ENCODE assay signal across 1 cellular context in the genomic region with DNA sequence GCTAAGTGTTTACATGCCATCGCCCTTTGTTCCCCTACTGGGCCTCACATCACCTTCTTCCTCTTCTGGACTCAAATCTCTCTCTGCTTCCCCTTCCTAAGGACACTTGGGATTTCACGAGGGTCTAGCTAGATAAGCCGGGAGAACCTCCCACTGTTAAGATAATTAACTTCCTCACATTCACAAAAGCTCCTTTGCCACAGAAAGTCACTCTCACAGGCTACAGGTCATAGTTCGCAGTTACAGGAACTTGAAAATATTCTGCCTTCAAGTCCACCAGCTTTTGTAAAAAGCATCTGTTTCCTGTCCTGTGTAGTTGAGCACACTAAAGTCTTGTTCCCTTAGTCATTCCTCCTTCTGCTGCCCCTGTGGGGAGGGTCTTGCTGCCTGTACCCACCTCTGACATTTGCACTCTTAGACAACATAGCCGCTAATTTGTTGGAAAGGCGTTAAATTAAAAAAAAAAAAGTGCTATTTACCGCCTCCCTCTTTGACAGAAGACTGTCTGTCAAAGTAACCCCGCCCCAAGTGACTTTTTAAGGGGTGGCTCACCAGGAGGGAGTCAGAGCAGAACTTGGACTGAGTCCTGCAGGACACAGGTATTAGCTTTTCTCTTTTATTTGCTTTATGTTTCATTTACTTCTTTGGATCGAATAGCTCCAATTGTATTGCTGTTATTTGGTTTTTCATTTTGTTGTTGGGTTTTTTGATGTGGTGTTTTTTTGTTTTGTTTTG.
TF ChIP-seq lines count a peak whose summit lies in the region.

No MANE protein-coding gene starts in this region.

TF ChIP-seq in GM23338, 12 proteins besides CTCF, POLR2A, EP300 and RAD21 (continued from another document):
- TF ChIP-seq, protein P1, sequence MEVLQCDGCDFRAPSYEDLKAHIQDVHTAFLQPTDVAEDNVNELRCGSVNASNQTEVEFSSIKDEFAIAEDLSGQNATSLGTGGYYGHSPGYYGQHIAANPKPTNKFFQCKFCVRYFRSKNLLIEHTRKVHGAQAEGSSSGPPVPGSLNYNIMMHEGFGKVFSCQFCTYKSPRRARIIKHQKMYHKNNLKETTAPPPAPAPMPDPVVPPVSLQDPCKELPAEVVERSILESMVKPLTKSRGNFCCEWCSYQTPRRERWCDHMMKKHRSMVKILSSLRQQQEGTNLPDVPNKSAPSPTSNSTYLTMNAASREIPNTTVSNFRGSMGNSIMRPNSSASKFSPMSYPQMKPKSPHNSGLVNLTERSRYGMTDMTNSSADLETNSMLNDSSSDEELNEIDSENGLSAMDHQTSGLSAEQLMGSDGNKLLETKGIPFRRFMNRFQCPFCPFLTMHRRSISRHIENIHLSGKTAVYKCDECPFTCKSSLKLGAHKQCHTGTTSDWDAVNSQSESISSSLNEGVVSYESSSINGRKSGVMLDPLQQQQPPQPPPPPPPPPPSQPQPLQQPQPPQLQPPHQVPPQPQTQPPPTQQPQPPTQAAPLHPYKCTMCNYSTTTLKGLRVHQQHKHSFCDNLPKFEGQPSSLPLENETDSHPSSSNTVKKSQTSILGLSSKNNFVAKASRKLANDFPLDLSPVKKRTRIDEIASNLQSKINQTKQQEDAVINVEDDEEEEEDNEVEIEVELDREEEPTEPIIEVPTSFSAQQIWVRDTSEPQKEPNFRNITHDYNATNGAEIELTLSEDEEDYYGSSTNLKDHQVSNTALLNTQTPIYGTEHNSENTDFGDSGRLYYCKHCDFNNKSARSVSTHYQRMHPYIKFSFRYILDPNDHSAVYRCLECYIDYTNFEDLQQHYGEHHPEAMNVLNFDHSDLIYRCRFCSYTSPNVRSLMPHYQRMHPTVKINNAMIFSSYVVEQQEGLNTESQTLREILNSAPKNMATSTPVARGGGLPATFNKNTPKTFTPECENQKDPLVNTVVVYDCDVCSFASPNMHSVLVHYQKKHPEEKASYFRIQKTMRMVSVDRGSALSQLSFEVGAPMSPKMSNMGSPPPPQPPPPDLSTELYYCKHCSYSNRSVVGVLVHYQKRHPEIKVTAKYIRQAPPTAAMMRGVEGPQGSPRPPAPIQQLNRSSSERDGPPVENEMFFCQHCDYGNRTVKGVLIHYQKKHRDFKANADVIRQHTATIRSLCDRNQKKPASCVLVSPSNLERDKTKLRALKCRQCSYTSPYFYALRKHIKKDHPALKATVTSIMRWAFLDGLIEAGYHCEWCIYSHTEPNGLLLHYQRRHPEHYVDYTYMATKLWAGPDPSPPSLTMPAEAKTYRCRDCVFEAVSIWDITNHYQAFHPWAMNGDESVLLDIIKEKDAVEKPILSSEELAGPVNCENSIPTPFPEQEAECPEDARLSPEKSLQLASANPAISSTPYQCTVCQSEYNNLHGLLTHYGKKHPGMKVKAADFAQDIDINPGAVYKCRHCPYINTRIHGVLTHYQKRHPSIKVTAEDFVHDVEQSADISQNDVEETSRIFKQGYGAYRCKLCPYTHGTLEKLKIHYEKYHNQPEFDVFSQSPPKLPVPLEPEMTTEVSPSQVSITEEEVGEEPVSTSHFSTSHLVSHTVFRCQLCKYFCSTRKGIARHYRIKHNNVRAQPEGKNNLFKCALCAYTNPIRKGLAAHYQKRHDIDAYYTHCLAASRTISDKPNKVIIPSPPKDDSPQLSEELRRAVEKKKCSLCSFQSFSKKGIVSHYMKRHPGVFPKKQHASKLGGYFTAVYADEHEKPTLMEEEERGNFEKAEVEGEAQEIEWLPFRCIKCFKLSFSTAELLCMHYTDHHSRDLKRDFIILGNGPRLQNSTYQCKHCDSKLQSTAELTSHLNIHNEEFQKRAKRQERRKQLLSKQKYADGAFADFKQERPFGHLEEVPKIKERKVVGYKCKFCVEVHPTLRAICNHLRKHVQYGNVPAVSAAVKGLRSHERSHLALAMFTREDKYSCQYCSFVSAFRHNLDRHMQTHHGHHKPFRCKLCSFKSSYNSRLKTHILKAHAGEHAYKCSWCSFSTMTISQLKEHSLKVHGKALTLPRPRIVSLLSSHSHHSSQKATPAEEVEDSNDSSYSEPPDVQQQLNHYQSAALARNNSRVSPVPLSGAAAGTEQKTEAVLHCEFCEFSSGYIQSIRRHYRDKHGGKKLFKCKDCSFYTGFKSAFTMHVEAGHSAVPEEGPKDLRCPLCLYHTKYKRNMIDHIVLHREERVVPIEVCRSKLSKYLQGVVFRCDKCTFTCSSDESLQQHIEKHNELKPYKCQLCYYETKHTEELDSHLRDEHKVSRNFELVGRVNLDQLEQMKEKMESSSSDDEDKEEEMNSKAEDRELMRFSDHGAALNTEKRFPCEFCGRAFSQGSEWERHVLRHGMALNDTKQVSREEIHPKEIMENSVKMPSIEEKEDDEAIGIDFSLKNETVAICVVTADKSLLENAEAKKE (CRISPR knock-in tag; IDR thresholded peaks at IDR 0.05): no peak
